Comparison of ENCODE assay signal across 27 cellular contexts in the genomic region with DNA sequence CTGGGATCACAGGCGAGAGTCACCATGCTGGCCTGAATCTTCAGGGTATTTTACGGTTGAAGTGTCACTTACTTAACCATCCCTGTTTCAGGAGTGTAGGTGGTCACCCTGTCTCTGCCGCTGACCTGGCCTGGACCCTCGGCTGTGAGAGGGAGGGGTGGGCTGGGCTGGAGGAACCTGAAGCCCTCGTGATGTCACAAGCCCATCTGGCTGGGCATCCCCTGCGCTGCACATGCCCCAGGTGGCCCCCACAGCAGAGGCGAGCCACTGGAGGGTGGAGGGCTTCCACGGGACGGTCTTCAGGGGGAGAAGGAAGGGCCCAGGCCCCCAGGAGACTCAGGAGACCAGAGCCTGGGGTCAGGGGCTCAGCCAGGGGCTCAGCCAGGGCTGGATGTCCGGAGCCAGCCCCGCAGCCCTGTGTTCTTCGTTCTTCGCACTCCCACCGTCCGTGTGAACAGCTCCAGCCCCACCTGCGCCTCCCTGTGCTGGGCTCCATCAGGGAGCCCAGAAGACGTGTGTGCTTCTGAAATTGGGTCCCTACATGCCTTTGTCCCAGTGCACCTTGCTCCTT.
"Had no signal": no experiment of that assay in that cellular context is flagged by ENCODE, and none has a peak within 500 bp of the region (broad histone marks: within the 10 kb centered on the region; RNA-seq: fewer than 3 reads in every experiment).

No MANE protein-coding gene starts in this region.

- H3K4me1 Mint-ChIP-seq: activated CD4-positive, alpha-beta T cell treated with anti-CD3 and anti-CD28 coated beads, Interleukin-2, amount 10 ng/mL, durations not matched to agents 24 days and 14 days had no signal

- H3K27me3 ChIP-seq: adrenal gland had no signal

- H3K9me3 ChIP-seq: adrenal gland, breast epithelium, esophagus muscularis mucosa, gastroesophageal sphincter, heart left ventricle, mucosa of descending colon, psoas muscle, stomach had no signal

- DNase-seq: activated CD4-positive, alpha-beta T cell treated with anti-CD3 and anti-CD28 coated beads, Interleukin-2, amount 10 ng/mL, durations not matched to agents 24 days and 14 days; activated T-cell treated with anti-CD3 and anti-CD28 coated beads, Interleukin-2, amount 50 U/mL, for 72 hours; cerebellar nuclear complex; cortex of kidney; effector memory CD4-positive, alpha-beta T cell; heart left ventricle; immature natural killer cell; left ventricle myocardium superior; naive B cell; right cardiac atrium; stimulated activated CD4-positive, alpha-beta T cell treated with anti-CD3 and anti-CD28 coated beads, Interleukin-15, amount 100 ng/mL, for 24 hours; stimulated activated CD4-positive, alpha-beta T cell treated with anti-CD3 and anti-CD28 coated beads, Interleukin-4, amount 100 ng/mL, for 1 hour; stomach; trophoblast cell had no signal

- H3K4me3 ChIP-seq: adrenal gland, breast epithelium, esophagus muscularis mucosa, gastroesophageal sphincter, heart left ventricle, mucosa of descending colon, psoas muscle, skin epidermis, stomach had no signal

- H3K27me3 Mint-ChIP-seq: activated CD4-positive, alpha-beta T cell treated with anti-CD3 and anti-CD28 coated beads, Interleukin-2, amount 10 ng/mL, durations not matched to agents 24 days and 14 days; memory B cell had no signal

- H3K27ac Mint-ChIP-seq: activated CD4-positive, alpha-beta T cell treated with anti-CD3 and anti-CD28 coated beads, Interleukin-2, amount 10 ng/mL, durations not matched to agents 24 days and 14 days; activated naive CD4-positive, alpha-beta T cell treated with anti-CD3 and anti-CD28 coated beads, Interleukin-2, amount 50 U/mL, for 72 hours; activated T-cell treated with anti-CD3 and anti-CD28 coated beads, Interleukin-2, amount 50 U/mL, for 72 hours; memory B cell; T-helper 2 cell treated with Interferon-gamma antibody and Interleukin-4, amounts not matched to agents 5 μg/mL and 100 μg/mL, for 36 hours had no signal

- H3K27ac ChIP-seq: adrenal gland, breast epithelium, esophagus muscularis mucosa, gastroesophageal sphincter, heart left ventricle, psoas muscle, skin epidermis, stomach had no signal

- H3K9me3 Mint-ChIP-seq: activated CD4-positive, alpha-beta T cell treated with anti-CD3 and anti-CD28 coated beads, Interleukin-2, amount 10 ng/mL, durations not matched to agents 24 days and 14 days; activated naive CD4-positive, alpha-beta T cell treated with anti-CD3 and anti-CD28 coated beads, Interleukin-2, amount 50 U/mL, for 72 hours; activated T-cell treated with anti-CD3 and anti-CD28 coated beads, Interleukin-2, amount 50 U/mL, for 72 hours; immature natural killer cell; memory B cell; naive B cell; neural crest cell; T-helper 2 cell treated with Interferon-gamma antibody and Interleukin-4, amounts not matched to agents 5 μg/mL and 100 μg/mL, for 36 hours had no signal

- FAIRE-seq: astrocyte, endothelial cell of umbilical vein had no signal

- H3K4me3 Mint-ChIP-seq: activated CD4-positive, alpha-beta T cell treated with anti-CD3 and anti-CD28 coated beads, Interleukin-2, amount 10 ng/mL, durations not matched to agents 24 days and 14 days; activated T-cell treated with anti-CD3 and anti-CD28 coated beads, Interleukin-2, amount 50 U/mL, for 72 hours; immature natural killer cell; memory B cell; naive B cell; neural crest cell; T-helper 2 cell treated with Interferon-gamma antibody and Interleukin-4, amounts not matched to agents 5 μg/mL and 100 μg/mL, for 36 hours had no signal

- H3K36me3 Mint-ChIP-seq: activated naive CD4-positive, alpha-beta T cell treated with anti-CD3 and anti-CD28 coated beads, Interleukin-2, amount 50 U/mL, for 72 hours had no signal

- H3K36me3 ChIP-seq: breast epithelium had no signal

- H3K4me1 ChIP-seq: breast epithelium, psoas muscle had no signal

- ATAC-seq: activated naive CD4-positive, alpha-beta T cell treated with anti-CD3 and anti-CD28 coated beads, Interleukin-2, amount 50 U/mL, for 72 hours; activated T-cell treated with anti-CD3 and anti-CD28 coated beads, Interleukin-2, amount 50 U/mL, for 72 hours; gastroesophageal sphincter; heart left ventricle; left ventricle myocardium superior; mucosa of descending colon; psoas muscle; right cardiac atrium had no signal
